7 cellular contexts compared by ENCODE assay signal in genomic region chr17:48106802-48107136, GRCh38. TPM values are rescaled to one million over a fixed set of nuclear protein-coding genes. Genes with fewer than 3 reads are reported as not detected.
DNase-seq lines count a peak whose midpoint lies in the region; ATAC-seq lines count a peak whose summit lies in the region.

No MANE protein-coding gene starts in this region.

- no peaks in the 10 kb centered on the region for H3K27me3 Mint-ChIP-seq in activated T-helper 2 cell treated with anti-CD3 and anti-CD28 coated beads, Interferon-gamma antibody, Interleukin-2, Interleukin-4, amounts not matched to agents 10 μg/mL and 5 μg/mL and 100 μg/mL, durations not matched to agents 14 hours and 24 hours and 36 hours (ENCODE audit: low read depth)
- no peaks in the 10 kb centered on the region for H3K27me3 Mint-ChIP-seq in stimulated activated naive CD8-positive, alpha-beta T cell treated with anti-CD3 and anti-CD28 coated beads, Interleukin-15, amount 100 ng/mL, for 72 hours

- H3K9me3 ChIP-seq in HUES48 (ENCODE audit: control insufficient read depth, insufficient read depth, low read length): no peaks in the 10 kb centered on the region
- no peaks in the 10 kb centered on the region for H3K9me3 ChIP-seq in iPS-18c (ENCODE audit: control insufficient read depth, insufficient read depth, low read length)

- H3K4me3 ChIP-seq in HUES48 (ENCODE audit: low read depth, low read length) (peak overlapping the region; percentile 100), iPS-18c (ENCODE audit: insufficient read depth, low read depth, low read length) (peak overlapping the region; percentile 94)

- peaks cover 5% of the 10 kb centered on the region for H3K9me3 Mint-ChIP-seq in activated T-helper 2 cell treated with anti-CD3 and anti-CD28 coated beads, Interferon-gamma antibody, Interleukin-2, Interleukin-4, amounts not matched to agents 10 μg/mL and 5 μg/mL and 100 μg/mL, durations not matched to agents 14 hours and 24 hours and 36 hours
- H3K9me3 Mint-ChIP-seq in stimulated activated naive CD8-positive, alpha-beta T cell treated with anti-CD3 and anti-CD28 coated beads, Interleukin-15, amount 100 ng/mL, for 72 hours: peaks cover 10 to 14% of the 10 kb centered on the region in 2 donors

- peaks cover 47% of the 10 kb centered on the region for H3K4me1 Mint-ChIP-seq in activated T-helper 2 cell treated with anti-CD3 and anti-CD28 coated beads, Interferon-gamma antibody, Interleukin-2, Interleukin-4, amounts not matched to agents 10 μg/mL and 5 μg/mL and 100 μg/mL, durations not matched to agents 14 hours and 24 hours and 36 hours (ENCODE audit: low read depth)
- peaks cover 66% of the 10 kb centered on the region for H3K4me1 Mint-ChIP-seq in stimulated activated naive CD8-positive, alpha-beta T cell treated with anti-CD3 and anti-CD28 coated beads, Interleukin-15, amount 100 ng/mL, for 72 hours

- H3K27ac ChIP-seq in HUES48 (ENCODE audit: low read depth, low read length): peak overlapping the region; percentile 95

- peak overlapping the region; percentile 17 for H3K9ac ChIP-seq in HUES48 (ENCODE audit: low read depth, low read length)

- intact Hi-C loops in activated T-helper 2 cell treated with anti-CD3 and anti-CD28 coated beads, Interferon-gamma antibody, Interleukin-2, Interleukin-4, amounts not matched to agents 10 μg/mL and 5 μg/mL and 100 μg/mL, durations not matched to agents 14 hours and 24 hours and 36 hours (cut with micrococcal nuclease): no loop called here

- H3K4me3 Mint-ChIP-seq in activated T-helper 2 cell treated with anti-CD3 and anti-CD28 coated beads, Interferon-gamma antibody, Interleukin-2, Interleukin-4, amounts not matched to agents 10 μg/mL and 5 μg/mL and 100 μg/mL, durations not matched to agents 14 hours and 24 hours and 36 hours (ENCODE audit: low read depth): peak overlapping the region; percentile 98
- H3K4me3 Mint-ChIP-seq in stimulated activated naive CD8-positive, alpha-beta T cell treated with anti-CD3 and anti-CD28 coated beads, Interleukin-15, amount 100 ng/mL, for 72 hours: peak overlapping the region; percentile 90 to 95

- peak overlapping the region; percentile 94 for H3K27ac Mint-ChIP-seq in activated T-helper 2 cell treated with anti-CD3 and anti-CD28 coated beads, Interferon-gamma antibody, Interleukin-2, Interleukin-4, amounts not matched to agents 10 μg/mL and 5 μg/mL and 100 μg/mL, durations not matched to agents 14 hours and 24 hours and 36 hours
- peak overlapping the region in 1 of 2 donors; percentile 95 for H3K27ac Mint-ChIP-seq in stimulated activated naive CD8-positive, alpha-beta T cell treated with anti-CD3 and anti-CD28 coated beads, Interleukin-15, amount 100 ng/mL, for 72 hours

- H3K27me3 ChIP-seq in HUES48 (ENCODE audit: control insufficient read depth, insufficient read depth, low read length): no peaks in the 10 kb centered on the region

- ATAC-seq in stimulated activated naive CD8-positive, alpha-beta T cell treated with anti-CD3 and anti-CD28 coated beads, Interleukin-15, amount 100 ng/mL, for 72 hours: no peak

- H3K36me3 ChIP-seq in HUES48 (ENCODE audit: control insufficient read depth, insufficient read depth, low read length): no peaks in the 10 kb centered on the region

- DNase-seq in activated T-helper 2 cell treated with anti-CD3 and anti-CD28 coated beads, Interferon-gamma antibody, Interleukin-2, Interleukin-4, amounts not matched to agents 10 μg/mL and 5 μg/mL and 100 μg/mL, durations not matched to agents 14 hours and 24 hours and 36 hours (ENCODE audit: low spot score): no peak
- DNase-seq in stimulated activated naive CD8-positive, alpha-beta T cell treated with anti-CD3 and anti-CD28 coated beads, Interleukin-15, amount 100 ng/mL, for 72 hours: no peak
- DNase-seq in 8988T (no peak), GM19240 (ENCODE audit: insufficient read length, low spot score) (no peak), ecto neural progenitor cell (ENCODE audit: low spot score) (no peak)

- no peaks in the 10 kb centered on the region for H3K4me1 ChIP-seq in HUES48 (ENCODE audit: control insufficient read depth, insufficient read depth, low read length)

- H3K36me3 Mint-ChIP-seq in activated T-helper 2 cell treated with anti-CD3 and anti-CD28 coated beads, Interferon-gamma antibody, Interleukin-2, Interleukin-4, amounts not matched to agents 10 μg/mL and 5 μg/mL and 100 μg/mL, durations not matched to agents 14 hours and 24 hours and 36 hours (ENCODE audit: low read depth): peaks cover 12% of the 10 kb centered on the region

RNA-seq across cellular contexts. Expression of gene SNX11, which starts 0.8 kb away (rescaled TPM):
- 28.4 and 29.8 TPM in 2 replicates for total RNA-seq in activated T-helper 2 cell treated with anti-CD3 and anti-CD28 coated beads, Interferon-gamma antibody, Interleukin-2, Interleukin-4, amounts not matched to agents 10 μg/mL and 5 μg/mL and 100 μg/mL, durations not matched to agents 14 hours and 24 hours and 36 hours

RNA-seq across cellular contexts. Expression of gene CBX1, which starts 5.5 kb away (rescaled TPM):
- 64.5 TPM in 2 replicates for total RNA-seq in activated T-helper 2 cell treated with anti-CD3 and anti-CD28 coated beads, Interferon-gamma antibody, Interleukin-2, Interleukin-4, amounts not matched to agents 10 μg/mL and 5 μg/mL and 100 μg/mL, durations not matched to agents 14 hours and 24 hours and 36 hours

RNA-seq across cellular contexts. Expression of gene NFE2L1, which starts 58.6 kb away (rescaled TPM):
- total RNA-seq in activated T-helper 2 cell treated with anti-CD3 and anti-CD28 coated beads, Interferon-gamma antibody, Interleukin-2, Interleukin-4, amounts not matched to agents 10 μg/mL and 5 μg/mL and 100 μg/mL, durations not matched to agents 14 hours and 24 hours and 36 hours: 66.2 and 71.3 TPM in 2 replicates
